7 cellular contexts compared by ENCODE assay signal in genomic region chr16:67393111-67393789, GRCh38. TPM values are rescaled to one million over a fixed set of nuclear protein-coding genes. Genes with fewer than 3 reads are reported as not detected.
A peak's percentile ranks its signal among the peaks of the same experiment; 100 is the strongest.
DNase-seq lines count a peak whose midpoint lies in the region; ATAC-seq and TF ChIP-seq lines count a peak whose summit lies in the region.

TPPP3 (minus strand) TSS chr16:67393498; CDS start chr16:67391111, 2,387 bp downstream.

- intact Hi-C loops in heart left ventricle (cut with DNase I) = loop anchor here in 6 of 10 donors (10.0 kb wide), 3 partner anchors 48 to 128 kb away; no protein-coding TSS in a partner anchor

- peak; percentile 70 to 84 (median 80) for ATAC-seq in heart left ventricle

- peaks cover 0 to 28% (median 5%) of the 10 kb centered on the region in 9 donors for H3K27me3 ChIP-seq in heart left ventricle

- H3K4me1 ChIP-seq in heart left ventricle = peaks cover 5 to 75% (median 50%) of the 10 kb centered on the region in 12 donors

- 0 to 4% (median 2%) methylated on average over 4 to 56 of the region's 56 CpGs for WGBS in heart left ventricle, 4 donors

- no peak for TF ChIP-seq POLR2A in heart left ventricle (IDR thresholded peaks at IDR 0.05)

- H3K36me3 ChIP-seq in heart left ventricle = no peaks in the 10 kb centered on the region

- peak within 1 kb of the TSS in 11 of 12 donors; percentile 12 to 82 (median 69) for H3K27ac ChIP-seq in heart left ventricle

- H3K9me3 ChIP-seq in heart left ventricle = no peaks in the 10 kb centered on the region

- DNase-seq in NCI-H748 (lab: John Stamatoyannopoulos, UW; ENCODE audit: unreplicated experiment) (peak; percentile 91), amygdala (lab: John Stamatoyannopoulos, UW) (peak in 54 of 56 donors; percentile 48 to 93 (median 82)), heart left ventricle (peak; percentile 92 to 95 (median 94)), non-pigmented ciliary epithelial cell (ENCODE audit: low read depth) (peak; percentile 26), ureter (ENCODE audit: low spot score) (peak; percentile 88), activated gamma-delta T cell treated with Interleukin-2 at 50 U/mL for 16 hours (no peak)

- TF ChIP-seq CTCF in GM12875 (IDR thresholded peaks at IDR 0.05; ENCODE audit: borderline replicate concordance, insufficient read depth, low read depth, low read length) = 0 out of 2 replicates have a peak, but pooled peaks have one; percentile 6
- TF ChIP-seq CTCF in heart left ventricle (IDR thresholded peaks at IDR 0.05) = peak; percentile 50 to 88 (median 70)

- H3K4me3 ChIP-seq in GM12875 (ENCODE audit: low read depth, low read length) (no peak within 1 kb of the TSS), heart left ventricle (peak within 1 kb of the TSS; percentile 14 to 67 (median 54))

RNA-seq across cellular contexts. Expression of gene TPPP3, which starts in this region (rescaled TPM):
- total RNA-seq in heart left ventricle (10 to 100 TPM in 5 of 9 donors, 1 to 10 TPM in 4; 7.0 to 17.0 (median 10.2) TPM), ureter (12.5 TPM)
- polyA plus RNA-seq in heart left ventricle = 10 to 100 TPM; 13.4 to 20.1 TPM
